2 cellular contexts compared by ENCODE assay signal in genomic region chr5:73508521-73508920, GRCh38. TPM values are rescaled to one million over a fixed set of nuclear protein-coding genes. Genes with fewer than 3 reads are reported as not detected.
"Had no signal": no experiment of that assay in that cellular context is flagged by ENCODE, and none has a peak within 500 bp of the region (broad histone marks: within the 10 kb centered on the region; RNA-seq: fewer than 3 reads in every experiment).

No MANE protein-coding gene starts in this region.

RNA-seq across cellular contexts. Expression of gene FOXD1, which starts 59.9 kb away (rescaled TPM):
- total RNA-seq: lung microvascular endothelial cell, right atrium auricular region had no signal
